In the genomic region with DNA sequence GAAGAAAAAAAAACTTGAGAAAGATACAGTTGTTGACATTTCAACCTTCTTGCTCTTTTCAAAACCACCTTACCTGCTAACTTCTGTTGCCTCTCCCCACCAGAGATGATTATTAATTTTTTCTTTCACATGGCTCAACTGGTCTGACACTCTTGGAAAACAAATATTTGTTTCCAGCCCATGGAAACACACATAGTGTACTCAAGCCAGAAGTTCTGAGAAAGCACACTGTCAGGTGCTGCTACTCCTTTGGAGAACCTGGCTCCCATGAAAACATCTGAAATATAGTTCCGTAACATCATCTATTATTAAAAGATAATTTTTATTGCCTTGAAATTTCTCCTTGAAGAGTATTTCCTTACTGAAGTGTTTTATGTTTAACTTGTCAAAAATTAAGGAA, we compare ENCODE assay signal across 1 cellular context.
TF ChIP-seq lines count a peak whose summit lies in the region.

No MANE protein-coding gene starts in this region.

TF ChIP-seq in A549, 52 proteins besides CTCF, POLR2A, EP300 and RAD21 (continued from another document):
- TF ChIP-seq, protein P1, sequence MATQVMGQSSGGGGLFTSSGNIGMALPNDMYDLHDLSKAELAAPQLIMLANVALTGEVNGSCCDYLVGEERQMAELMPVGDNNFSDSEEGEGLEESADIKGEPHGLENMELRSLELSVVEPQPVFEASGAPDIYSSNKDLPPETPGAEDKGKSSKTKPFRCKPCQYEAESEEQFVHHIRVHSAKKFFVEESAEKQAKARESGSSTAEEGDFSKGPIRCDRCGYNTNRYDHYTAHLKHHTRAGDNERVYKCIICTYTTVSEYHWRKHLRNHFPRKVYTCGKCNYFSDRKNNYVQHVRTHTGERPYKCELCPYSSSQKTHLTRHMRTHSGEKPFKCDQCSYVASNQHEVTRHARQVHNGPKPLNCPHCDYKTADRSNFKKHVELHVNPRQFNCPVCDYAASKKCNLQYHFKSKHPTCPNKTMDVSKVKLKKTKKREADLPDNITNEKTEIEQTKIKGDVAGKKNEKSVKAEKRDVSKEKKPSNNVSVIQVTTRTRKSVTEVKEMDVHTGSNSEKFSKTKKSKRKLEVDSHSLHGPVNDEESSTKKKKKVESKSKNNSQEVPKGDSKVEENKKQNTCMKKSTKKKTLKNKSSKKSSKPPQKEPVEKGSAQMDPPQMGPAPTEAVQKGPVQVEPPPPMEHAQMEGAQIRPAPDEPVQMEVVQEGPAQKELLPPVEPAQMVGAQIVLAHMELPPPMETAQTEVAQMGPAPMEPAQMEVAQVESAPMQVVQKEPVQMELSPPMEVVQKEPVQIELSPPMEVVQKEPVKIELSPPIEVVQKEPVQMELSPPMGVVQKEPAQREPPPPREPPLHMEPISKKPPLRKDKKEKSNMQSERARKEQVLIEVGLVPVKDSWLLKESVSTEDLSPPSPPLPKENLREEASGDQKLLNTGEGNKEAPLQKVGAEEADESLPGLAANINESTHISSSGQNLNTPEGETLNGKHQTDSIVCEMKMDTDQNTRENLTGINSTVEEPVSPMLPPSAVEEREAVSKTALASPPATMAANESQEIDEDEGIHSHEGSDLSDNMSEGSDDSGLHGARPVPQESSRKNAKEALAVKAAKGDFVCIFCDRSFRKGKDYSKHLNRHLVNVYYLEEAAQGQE (IDR thresholded peaks at IDR 0.05), result no peak
- no peak for TF ChIP-seq BHLHE40 (IDR thresholded peaks at IDR 0.05; ENCODE audit: low read depth, low read length)
- TF ChIP-seq CHD2 (IDR thresholded peaks at IDR 0.05; ENCODE audit: low read length, partially characterized antibody), result no peak
- no peak for TF ChIP-seq HEYL (CRISPR knock-in tag; IDR thresholded peaks at IDR 0.05)
- TF ChIP-seq RCOR1 (IDR thresholded peaks at IDR 0.05; ENCODE audit: low read depth, low read length), result no peak
- TF ChIP-seq, protein P2, sequence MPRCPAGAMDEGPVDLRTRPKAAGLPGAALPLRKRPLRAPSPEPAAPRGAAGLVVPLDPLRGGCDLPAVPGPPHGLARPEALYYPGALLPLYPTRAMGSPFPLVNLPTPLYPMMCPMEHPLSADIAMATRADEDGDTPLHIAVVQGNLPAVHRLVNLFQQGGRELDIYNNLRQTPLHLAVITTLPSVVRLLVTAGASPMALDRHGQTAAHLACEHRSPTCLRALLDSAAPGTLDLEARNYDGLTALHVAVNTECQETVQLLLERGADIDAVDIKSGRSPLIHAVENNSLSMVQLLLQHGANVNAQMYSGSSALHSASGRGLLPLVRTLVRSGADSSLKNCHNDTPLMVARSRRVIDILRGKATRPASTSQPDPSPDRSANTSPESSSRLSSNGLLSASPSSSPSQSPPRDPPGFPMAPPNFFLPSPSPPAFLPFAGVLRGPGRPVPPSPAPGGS (IDR thresholded peaks at IDR 0.05), result no peak
- no peak for TF ChIP-seq KDM5A (IDR thresholded peaks at IDR 0.05)
